Comparison of ENCODE assay signal across 24 cellular contexts in the genomic region with DNA sequence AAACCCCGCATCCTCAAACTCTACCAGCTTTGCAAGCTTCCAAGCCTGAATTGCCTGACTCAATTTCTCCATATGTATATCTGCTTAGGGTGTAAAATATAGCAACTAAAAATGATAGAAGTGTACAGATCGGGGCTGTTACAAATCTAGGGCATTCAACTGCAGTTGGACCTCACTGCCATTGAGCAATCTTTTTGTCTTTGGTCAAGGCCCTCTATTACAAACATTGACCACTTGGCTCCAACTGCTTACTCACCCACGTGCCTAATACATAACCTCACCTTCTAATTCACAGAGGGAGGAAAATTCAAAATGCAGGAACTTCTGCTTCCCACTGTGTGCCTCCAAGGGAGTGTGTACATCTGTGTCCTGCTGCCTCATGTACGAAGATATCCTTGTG.
"Had no signal": no experiment of that assay in that cellular context is flagged by ENCODE, and none has a peak within 500 bp of the region (broad histone marks: within the 10 kb centered on the region; RNA-seq: fewer than 3 reads in every experiment).

No MANE protein-coding gene starts in this region.

- H3K9me3 ChIP-seq: colonic mucosa, esophagus squamous epithelium, gastrocnemius medialis, heart right ventricle, left ventricle myocardium inferior, lower lobe of right lung, mucosa of descending colon had no signal

- H3K27me3 ChIP-seq: colonic mucosa, esophagus squamous epithelium, gastrocnemius medialis, heart right ventricle had no signal

- H3K27ac ChIP-seq: colonic mucosa, epithelial cell of prostate, esophagus squamous epithelium, gastrocnemius medialis, heart right ventricle, left ventricle myocardium inferior, lower lobe of right lung had no signal

- H3K4me1 ChIP-seq: colonic mucosa, esophagus squamous epithelium, gastrocnemius medialis, lower lobe of right lung had no signal

- H3K36me3 ChIP-seq: colonic mucosa, gastrocnemius medialis, lower lobe of right lung had no signal

- DNase-seq: colonic mucosa; cortex of kidney; effector CD8-positive, alpha-beta T cell; effector memory CD8-positive, alpha-beta T cell; endodermal cell; esophagus squamous epithelium; foreskin fibroblast; foreskin melanocyte; gastrocnemius medialis; glutamatergic neuron; head of caudate nucleus; heart right ventricle; hippocampal formation; left cardiac atrium; left ventricle myocardium inferior; lower lobe of right lung; mesenchymal stem cell; mucosa of descending colon; naive B cell had no signal

- FAIRE-seq: endometrium, islet of Langerhans, keratinocyte had no signal

- ATAC-seq: effector memory CD8-positive, alpha-beta T cell; esophagus mucosa; gastrocnemius medialis; heart right ventricle; left cardiac atrium; lower lobe of right lung; mucosa of descending colon had no signal

- H3K4me3 ChIP-seq: colonic mucosa, esophagus squamous epithelium, gastrocnemius medialis, heart right ventricle, left ventricle myocardium inferior, lower lobe of right lung, mucosa of descending colon had no signal
